In the genomic region with DNA sequence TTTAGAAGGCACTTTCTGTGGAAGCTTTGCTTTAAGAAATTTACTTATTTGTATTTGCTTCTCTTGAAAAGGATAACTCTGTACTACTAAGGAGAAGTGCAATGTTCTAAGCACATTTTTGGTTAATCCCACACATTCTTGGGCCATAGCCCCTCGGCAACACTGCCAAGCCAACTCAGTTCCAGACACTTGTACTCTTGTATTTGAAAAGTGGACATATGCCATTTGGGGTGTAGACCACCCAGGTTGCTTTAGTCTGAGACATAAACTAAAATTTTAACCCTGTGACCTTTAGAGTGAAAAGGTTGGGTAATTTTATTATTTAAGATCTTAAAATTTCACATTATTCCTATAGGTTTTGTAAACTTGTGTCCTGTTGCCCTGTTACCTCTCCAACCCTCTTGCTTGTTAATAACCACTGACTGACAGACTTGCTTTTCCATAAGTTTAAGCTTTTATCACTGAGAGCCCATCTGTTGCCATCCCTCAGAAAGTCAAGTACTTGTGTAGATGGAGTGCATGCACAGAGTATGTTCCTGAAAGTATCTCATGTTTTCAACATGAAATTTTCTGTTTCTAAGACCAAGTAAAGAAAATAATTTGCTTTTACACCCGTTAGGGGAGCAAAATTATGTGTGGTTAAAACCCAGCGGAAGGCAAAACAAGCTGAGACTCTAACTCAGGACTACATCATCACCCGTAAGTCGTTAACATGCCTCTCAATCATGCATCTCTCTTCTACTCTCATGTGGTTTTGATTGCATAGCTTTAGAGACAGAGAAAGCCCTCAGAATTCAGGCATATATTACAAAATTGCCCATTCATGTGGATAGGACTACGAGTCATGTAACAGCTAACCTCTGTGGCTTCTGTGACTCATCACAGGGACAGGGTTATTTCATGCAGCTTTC, we compare ENCODE assay signal across 1 cellular context.
TF ChIP-seq lines count a peak whose summit lies in the region.

No MANE protein-coding gene starts in this region.

TF ChIP-seq in SK-N-SH, 30 proteins besides CTCF, POLR2A, EP300 and RAD21 (continued from another document):
- TF ChIP-seq POLR2AphosphoS5 (IDR thresholded peaks at IDR 0.05; ENCODE audit: low read depth, low read length) (peak; percentile 77; the same call in 1 of the 2 replicates), EZH2phosphoT487 (IDR thresholded peaks at IDR 0.05; ENCODE audit: borderline replicate concordance, low read depth) (no peak)
- TF ChIP-seq, protein P1, sequence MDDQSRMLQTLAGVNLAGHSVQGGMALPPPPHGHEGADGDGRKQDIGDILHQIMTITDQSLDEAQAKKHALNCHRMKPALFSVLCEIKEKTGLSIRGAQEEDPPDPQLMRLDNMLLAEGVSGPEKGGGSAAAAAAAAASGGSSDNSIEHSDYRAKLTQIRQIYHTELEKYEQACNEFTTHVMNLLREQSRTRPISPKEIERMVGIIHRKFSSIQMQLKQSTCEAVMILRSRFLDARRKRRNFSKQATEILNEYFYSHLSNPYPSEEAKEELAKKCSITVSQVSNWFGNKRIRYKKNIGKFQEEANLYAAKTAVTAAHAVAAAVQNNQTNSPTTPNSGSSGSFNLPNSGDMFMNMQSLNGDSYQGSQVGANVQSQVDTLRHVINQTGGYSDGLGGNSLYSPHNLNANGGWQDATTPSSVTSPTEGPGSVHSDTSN (IDR thresholded peaks at IDR 0.05): peak; percentile 93
